Comparison of ENCODE assay signal across 8 cellular contexts in genomic region chr20:13261460-13262301, GRCh38.
DNase-seq lines count a peak whose midpoint lies in the region; ATAC-seq and TF ChIP-seq lines count a peak whose summit lies in the region.

No MANE protein-coding gene starts in this region.

- ATAC-seq in GM19395 (IDR thresholded peaks at IDR 0.05; ENCODE audit: unreplicated experiment) (peak; percentile 57), SK-N-SH treated with all-trans-retinoic acid at 6 μM for 48 hours (peak; percentile 92), HG02840 (IDR thresholded peaks at IDR 0.05; ENCODE audit: low FRiP score, unreplicated experiment) (no peak)

- DNase-seq in COLO829 (ENCODE audit: low spot score): peak; percentile 71
- peak; percentile 26 for DNase-seq in HS-5 (ENCODE audit: low read depth)
- DNase-seq in activated naive CD8-positive, alpha-beta T cell treated with anti-CD3 and anti-CD28 coated beads, Interleukin-2, amount 50 U/mL, for 16 hours (ENCODE audit: low read depth, low spot score): peak; percentile 49
- peak; percentile 49 for DNase-seq in iPS DF 4.7 (ENCODE audit: extremely low read depth, low spot score)
- peak; percentile 75 to 77 for DNase-seq in stimulated activated CD4-positive, alpha-beta T cell treated with anti-CD3 and anti-CD28 coated beads, Interleukin-2, amount 100 ng/mL, for 24 hours

TF ChIP-seq in SK-N-SH treated with all-trans-retinoic acid at 6 μM for 48 hours, 23 proteins besides CTCF, POLR2A, EP300 and RAD21:
- TF ChIP-seq, protein P1, sequence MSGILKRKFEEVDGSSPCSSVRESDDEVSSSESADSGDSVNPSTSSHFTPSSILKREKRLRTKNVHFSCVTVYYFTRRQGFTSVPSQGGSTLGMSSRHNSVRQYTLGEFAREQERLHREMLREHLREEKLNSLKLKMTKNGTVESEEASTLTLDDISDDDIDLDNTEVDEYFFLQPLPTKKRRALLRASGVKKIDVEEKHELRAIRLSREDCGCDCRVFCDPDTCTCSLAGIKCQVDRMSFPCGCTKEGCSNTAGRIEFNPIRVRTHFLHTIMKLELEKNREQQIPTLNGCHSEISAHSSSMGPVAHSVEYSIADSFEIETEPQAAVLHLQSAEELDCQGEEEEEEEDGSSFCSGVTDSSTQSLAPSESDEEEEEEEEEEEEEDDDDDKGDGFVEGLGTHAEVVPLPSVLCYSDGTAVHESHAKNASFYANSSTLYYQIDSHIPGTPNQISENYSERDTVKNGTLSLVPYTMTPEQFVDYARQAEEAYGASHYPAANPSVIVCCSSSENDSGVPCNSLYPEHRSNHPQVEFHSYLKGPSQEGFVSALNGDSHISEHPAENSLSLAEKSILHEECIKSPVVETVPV (CRISPR knock-in tag; IDR thresholded peaks at IDR 0.05): no peak
- no peak for TF ChIP-seq ESRRG (CRISPR knock-in tag; IDR thresholded peaks at IDR 0.05)
- TF ChIP-seq CSDC2 (CRISPR knock-in tag; IDR thresholded peaks at IDR 0.05): no peak
- no peak for TF ChIP-seq TOX (CRISPR knock-in tag; IDR thresholded peaks at IDR 0.05; ENCODE audit: borderline replicate concordance)
- TF ChIP-seq PATZ1 (CRISPR knock-in tag; IDR thresholded peaks at IDR 0.05; ENCODE audit: borderline replicate concordance): no peak
- no peak for TF ChIP-seq TCF4 (CRISPR knock-in tag; IDR thresholded peaks at IDR 0.05; ENCODE audit: borderline replicate concordance)
- TF ChIP-seq, protein P2, sequence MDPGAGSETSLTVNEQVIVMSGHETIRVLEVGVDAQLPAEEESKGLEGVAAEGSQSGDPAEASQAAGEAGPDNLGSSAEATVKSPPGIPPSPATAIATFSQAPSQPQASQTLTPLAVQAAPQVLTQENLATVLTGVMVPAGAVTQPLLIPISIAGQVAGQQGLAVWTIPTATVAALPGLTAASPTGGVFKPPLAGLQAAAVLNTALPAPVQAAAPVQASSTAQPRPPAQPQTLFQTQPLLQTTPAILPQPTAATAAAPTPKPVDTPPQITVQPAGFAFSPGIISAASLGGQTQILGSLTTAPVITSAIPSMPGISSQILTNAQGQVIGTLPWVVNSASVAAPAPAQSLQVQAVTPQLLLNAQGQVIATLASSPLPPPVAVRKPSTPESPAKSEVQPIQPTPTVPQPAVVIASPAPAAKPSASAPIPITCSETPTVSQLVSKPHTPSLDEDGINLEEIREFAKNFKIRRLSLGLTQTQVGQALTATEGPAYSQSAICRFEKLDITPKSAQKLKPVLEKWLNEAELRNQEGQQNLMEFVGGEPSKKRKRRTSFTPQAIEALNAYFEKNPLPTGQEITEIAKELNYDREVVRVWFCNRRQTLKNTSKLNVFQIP (CRISPR knock-in tag; IDR thresholded peaks at IDR 0.05; ENCODE audit: borderline replicate concordance, low read depth): no peak
- no peak for TF ChIP-seq OSR1 (CRISPR knock-in tag; IDR thresholded peaks at IDR 0.05)
- no peak for TF ChIP-seq ZFP30 (CRISPR knock-in tag; IDR thresholded peaks at IDR 0.05)
- no peak for TF ChIP-seq SNAI2 (CRISPR knock-in tag; IDR thresholded peaks at IDR 0.05)
TF ChIP-seq in SK-N-SH treated with all-trans-retinoic acid at 6 μM for 48 hours: peak in this region for 0.

Comparison
In these comparisons a context has a peak if more than half of its experiments do, and no peak if none do; other contexts are left out.
1. DNase-seq: peak in every context shown above with its lines; median percentile 76 in stimulated activated CD4-positive, alpha-beta T cell treated with anti-CD3 and anti-CD28 coated beads, Interleukin-2, amount 100 ng/mL, for 24 hours; 71 in COLO829; 49 in activated naive CD8-positive, alpha-beta T cell treated with anti-CD3 and anti-CD28 coated beads, Interleukin-2, amount 50 U/mL, for 16 hours; 49 in iPS DF 4.7; 26 in HS-5.